Comparison of ENCODE assay signal across 8 cellular contexts in genomic region chr20:53591206-53591651, GRCh38. TPM values are rescaled to one million over a fixed set of nuclear protein-coding genes. Genes with fewer than 3 reads are reported as not detected.
DNase-seq lines count a peak whose midpoint lies in the region; ATAC-seq, FAIRE-seq and TF ChIP-seq lines count a peak whose summit lies in the region.
"Not testable (repeated sequence)": the region's sequence is repeated elsewhere in the genome, so short reads cannot be mapped to it uniquely, and the experiment has no call there.

No MANE protein-coding gene starts in this region.

- H2AFZ ChIP-seq in MM.1S (ENCODE audit: low read length); K562 (ENCODE audit: low read depth, low read length); fibroblast of lung (ENCODE audit: low read length): not testable (repeated sequence)

- intact Hi-C loops in K562 (cut with micrococcal nuclease): loop anchor here (5.0 kb wide), 2 partner anchors 326 to 346 kb away; no protein-coding TSS in a partner anchor
- intact Hi-C loops in right lobe of liver (cut with DNase I): not testable (repeated sequence)

- H3K4me2 ChIP-seq in MM.1S (ENCODE audit: low read depth, low read length) (peak overlapping the region; percentile 85), K562 (ENCODE audit: insufficient read depth, low read length) (peak overlapping the region; percentile 81), fibroblast of lung (ENCODE audit: extremely low read depth, insufficient read depth, low read length) (peak overlapping the region; percentile 73)

- not testable (repeated sequence) for H3K9me2 ChIP-seq in MM.1S (replicated peaks; ENCODE audit: insufficient read depth, low read length)

- H3F3A ChIP-seq in MM.1S (ENCODE audit: insufficient read depth, low read length): peaks cover 38% of the 10 kb centered on the region

- H3K4me1 ChIP-seq in MM.1S (ENCODE audit: low read length); K562 (replicated peaks in 1 of 2; ENCODE audit: control insufficient read depth in 2 of 2, insufficient read depth in 2 of 2, low read length in 2 of 2); fibroblast of lung (ENCODE audit: control insufficient read depth, extremely low read depth, insufficient read depth, low read length): not testable (repeated sequence)
- peaks cover 0 to 43% (median 3%) of the 10 kb centered on the region in 4 donors for H3K4me1 ChIP-seq in right lobe of liver
- H3K4me1 ChIP-seq in upper lobe of left lung: peaks cover 8 to 25% (median 12%) of the 10 kb centered on the region in 4 donors

- in situ Hi-C loops in K562 (cut with MboI): not testable (repeated sequence)

- not testable (repeated sequence) for H3K27me3 Mint-ChIP-seq in progenitor cell of endocrine pancreas

- TF ChIP-seq EP300 in K562 (IDR thresholded peaks at IDR 0.05; ENCODE audit: low read length); upper lobe of left lung (IDR thresholded peaks at IDR 0.05): not testable (repeated sequence)

- peak; percentile 17 for DNase-seq in MM.1S
- DNase-seq in K562 (ENCODE audit: extremely low read depth in 1 of 4, low spot score in 3 of 4); fibroblast of lung (ENCODE audit: low read depth in 2 of 2); right lobe of liver; progenitor cell of endocrine pancreas (ENCODE audit: low spot score, unreplicated experiment); upper lobe of left lung: not testable (repeated sequence)

- H3K27ac ChIP-seq in MM.1S (ENCODE audit: low read length): peak overlapping the region; percentile 98
- H3K27ac ChIP-seq in K562 (ENCODE audit: extremely low read depth, low read depth, low read length): peak overlapping the region; percentile 93
- peak overlapping the region; percentile 77 for H3K27ac ChIP-seq in fibroblast of lung (ENCODE audit: insufficient read depth, low read length)
- H3K27ac ChIP-seq in right lobe of liver: peak overlapping the region; percentile 96 to 99 (median 97)
- peak overlapping the region; percentile 98 to 99 (median 98) for H3K27ac ChIP-seq in upper lobe of left lung

- H3K4me1 Mint-ChIP-seq in progenitor cell of endocrine pancreas (ENCODE audit: low read depth): peaks cover 44% of the 10 kb centered on the region

- not testable (repeated sequence) for TF ChIP-seq RAD21 in K562 (CRISPR knock-in tag; conservative IDR thresholded peaks at IDR 0.05 in 1 of 2, IDR thresholded peaks at IDR 0.05 in 1 of 2)

- H3K36me3 Mint-ChIP-seq in progenitor cell of endocrine pancreas (ENCODE audit: insufficient read depth): not testable (repeated sequence)

- H3K27ac Mint-ChIP-seq in progenitor cell of endocrine pancreas: peak overlapping the region; percentile 99

- H3K79me2 ChIP-seq in MM.1S (ENCODE audit: low read length): peaks cover 77% of the 10 kb centered on the region
- H3K79me2 ChIP-seq in K562 (ENCODE audit: control insufficient read depth, insufficient read depth, low read length): peaks cover 82% of the 10 kb centered on the region
- peaks cover 62% of the 10 kb centered on the region for H3K79me2 ChIP-seq in fibroblast of lung (ENCODE audit: control insufficient read depth, insufficient read depth, low read length)

- FAIRE-seq in K562 (lab: Jason Lieb, UNC): peak; percentile 42

- not testable (repeated sequence) for H3K27me3 ChIP-seq in MM.1S (replicated peaks; ENCODE audit: insufficient read depth, low read length); K562 (ENCODE audit: control insufficient read depth in 2 of 2, insufficient read depth in 2 of 2, low read length in 2 of 2); fibroblast of lung (ENCODE audit: control insufficient read depth, insufficient read depth, low read length); right lobe of liver; upper lobe of left lung

- ATAC-seq in K562; right lobe of liver; upper lobe of left lung (ENCODE audit: low FRiP score in 2 of 2): not testable (repeated sequence)

- H3K36me3 ChIP-seq in MM.1S (replicated peaks; ENCODE audit: insufficient read depth, low read length); K562 (ENCODE audit: control insufficient read depth, insufficient read depth, low read length); fibroblast of lung (ENCODE audit: control insufficient read depth, insufficient read depth, low read length); right lobe of liver; upper lobe of left lung: not testable (repeated sequence)

- not testable (repeated sequence) for H3K9me1 ChIP-seq in K562 (ENCODE audit: control insufficient read depth, insufficient read depth, low read length)

- H3K4me3 Mint-ChIP-seq in progenitor cell of endocrine pancreas (ENCODE audit: low read depth): peak overlapping the region; percentile 86

- 0% methylated on average over 4 of the region's 4 CpGs for WGBS in K562 (ENCODE audit: insufficient coverage, low coverage, missing lambda C conversion rate)
- 3% methylated on average over 4 of the region's 4 CpGs for WGBS in right lobe of liver (ENCODE audit: insufficient coverage, low coverage, low lambda C conversion rate, missing lambda C conversion rate)
- 19 to 28% methylated on average over 4 of the region's 4 CpGs for WGBS in upper lobe of left lung, 2 donors

- not testable (repeated sequence) for BruUV-seq in K562 (replicated peaks; lab: Mats Ljungman, UMichigan)

- peak overlapping the region; percentile 99 for H3K9ac ChIP-seq in MM.1S (ENCODE audit: low read length)
- peak overlapping the region in 1 of 2 experiments; percentile 90; a peak in 2 of 4 replicates for H3K9ac ChIP-seq in K562 (ENCODE audit: insufficient read depth in 1 of 2, low read depth in 2 of 2, low read length in 2 of 2)
- H3K9ac ChIP-seq in fibroblast of lung (ENCODE audit: insufficient read depth, low read length): peak overlapping the region; percentile 24

- not testable (repeated sequence) for TF ChIP-seq CTCF in MM.1S (IDR thresholded peaks at IDR 0.05; ENCODE audit: low read length); WI38 (IDR thresholded peaks at IDR 0.05; ENCODE audit: low read depth, low read length); K562 (IDR thresholded peaks at IDR 0.05 in 2 of 3, conservative IDR thresholded peaks at IDR 0.05 in 1 of 3; ENCODE audit: insufficient read depth in 2 of 3, low read depth in 1 of 3, low read length in 3 of 3); fibroblast of lung (conservative IDR thresholded peaks at IDR 0.05 in 1 of 2, IDR thresholded peaks at IDR 0.05 in 1 of 2; ENCODE audit: low read depth in 1 of 2, low read length in 2 of 2); right lobe of liver (IDR thresholded peaks at IDR 0.05); progenitor cell of endocrine pancreas (IDR thresholded peaks at IDR 0.05; ENCODE audit: unreplicated experiment); upper lobe of left lung (IDR thresholded peaks at IDR 0.05)

- H4K20me1 ChIP-seq in MM.1S (ENCODE audit: insufficient read depth, low read length); K562 (replicated peaks; ENCODE audit: control insufficient read depth, insufficient read depth, low read length); fibroblast of lung (ENCODE audit: control insufficient read depth, extremely low read depth, insufficient read depth, low read length): not testable (repeated sequence)

- H3K4me3 ChIP-seq in GM08714 (ENCODE audit: low read length) (peak overlapping the region; percentile 64; the same call in 1 of the 2 replicates), MM.1S (ENCODE audit: low read length) (peak overlapping the region; percentile 89), WI38 (ENCODE audit: low read depth, low read length) (peak overlapping the region; percentile 80), K562 (peak overlapping the region; percentile 90), fibroblast of lung (replicated peaks in 1 of 4; ENCODE audit: control extremely low read depth in 1 of 4, insufficient read depth in 1 of 4, low read depth in 3 of 4, low read length in 4 of 4) (peak overlapping the region; percentile 62 to 83 (median 80)), right lobe of liver (peak overlapping the region in 2 of 3 donors; percentile 67 to 71), upper lobe of left lung (peak overlapping the region; percentile 28 to 82 (median 65))

- POLR2A ChIA-PET in K562 (lab: Yijun Ruan, JAX): interaction anchor here (0.6 to 0.7 kb wide), 2 partner anchors 12 to 326 kb away, joined by 3 read pairs; no protein-coding TSS in a partner anchor

- CTCF ChIA-PET in K562 (lab: Yijun Ruan, JAX; ENCODE audit: low intra/inter-chr PET ratio): not testable (repeated sequence)

- TF ChIP-seq POLR2A in K562 (conservative IDR thresholded peaks at IDR 0.05); right lobe of liver (IDR thresholded peaks at IDR 0.05); upper lobe of left lung (IDR thresholded peaks at IDR 0.05): not testable (repeated sequence)

- H3K9me3 ChIP-seq in MM.1S (replicated peaks; ENCODE audit: insufficient read depth, low read length); K562 (replicated peaks; ENCODE audit: control insufficient read depth, insufficient read depth, low read depth, low read length); fibroblast of lung (ENCODE audit: control insufficient read depth, insufficient read depth, low read depth, low read length); right lobe of liver; upper lobe of left lung: not testable (repeated sequence)

- H3K9me3 Mint-ChIP-seq in progenitor cell of endocrine pancreas (ENCODE audit: low read depth): not testable (repeated sequence)

RNA-seq across cellular contexts. Expression of gene ZNF217, which starts 2.4 kb away (rescaled TPM):
- 27.8 and 53.4 TPM in 2 replicates for total RNA-seq in K562 (2011; cell fraction: chromatin; rRNA removed; ENCODE audit: low replicate concordance)
- 21.3 and 24.7 TPM in 2 replicates for total RNA-seq in K562 (2011; cell fraction: nucleolus; rRNA removed)
- 26.2 and 28.5 TPM in 2 replicates for total RNA-seq in K562 (2011; cell fraction: nucleoplasm; rRNA removed)
- total RNA-seq in K562 (2014; rRNA removed) (16.8 and 17.7 TPM in 2 replicates), K562 (2014; rRNA removed; fragmentation: Illumina TruSeq; extraction: Trizol) (23.4 and 25.0 TPM in 2 replicates), K562 (2015; rRNA removed; fragmentation: Illumina TruSeq; extraction: Trizol) (18.7 and 21.8 TPM in 2 replicates), K562 (2021) (39.7 and 41.8 TPM in 2 replicates), fibroblast of lung (13.4 and 22.0 TPM in 2 replicates), right lobe of liver (10 to 100 TPM; 11.3 to 27.1 (median 15.8) TPM), progenitor cell of endocrine pancreas (68.4 and 76.3 TPM in 2 replicates), upper lobe of left lung (10 to 100 TPM; 18.7 to 38.4 (median 33.9) TPM)
- polyA plus RNA-seq in K562 (2011; rRNA removed) (11.4 and 12.9 TPM in 2 replicates), K562 (2014; fragmentation: Illumina TruSeq; extraction: Trizol) (19.3 and 26.7 TPM in 2 replicates), K562 (2014; fragmentation: Nextera tagmentation; extraction: Ambion mirVana) (1 to 10 TPM; 3.0 to 7.1 TPM), K562 (2014; rRNA removed) (16.0 and 23.5 TPM in 2 replicates), fibroblast of lung (12.1 and 14.5 TPM in 2 replicates)
- 6.8 and 8.6 TPM in 2 replicates for polyA plus RNA-seq in K562 (2011; cell fraction: cytosol; rRNA removed)
- polyA plus RNA-seq in K562 (2011; cell fraction: nucleus; rRNA removed): 19.8 and 24.3 TPM in 2 replicates
- 17.7 and 21.1 TPM in 2 replicates for polyA plus RNA-seq in K562 (2012)
- polyA minus RNA-seq in K562 (2011; rRNA and poly(A)+ RNA removed): 36.2 and 44.6 TPM in 2 replicates
- 21.7 and 25.7 TPM in 2 replicates for polyA minus RNA-seq in K562 (2011; cell fraction: cytosol; rRNA and poly(A)+ RNA removed)
- polyA minus RNA-seq in K562 (2011; cell fraction: nucleus; rRNA and poly(A)+ RNA removed): 19.7 and 29.4 TPM in 2 replicates
- 11.2 and 15.3 TPM in 2 replicates for polyA plus RNA-seq in fibroblast of lung (2012)
- polyA minus RNA-seq in fibroblast of lung (ENCODE audit: low replicate concordance): 17.7 and 23.5 TPM in 2 replicates
